In the genomic region with DNA sequence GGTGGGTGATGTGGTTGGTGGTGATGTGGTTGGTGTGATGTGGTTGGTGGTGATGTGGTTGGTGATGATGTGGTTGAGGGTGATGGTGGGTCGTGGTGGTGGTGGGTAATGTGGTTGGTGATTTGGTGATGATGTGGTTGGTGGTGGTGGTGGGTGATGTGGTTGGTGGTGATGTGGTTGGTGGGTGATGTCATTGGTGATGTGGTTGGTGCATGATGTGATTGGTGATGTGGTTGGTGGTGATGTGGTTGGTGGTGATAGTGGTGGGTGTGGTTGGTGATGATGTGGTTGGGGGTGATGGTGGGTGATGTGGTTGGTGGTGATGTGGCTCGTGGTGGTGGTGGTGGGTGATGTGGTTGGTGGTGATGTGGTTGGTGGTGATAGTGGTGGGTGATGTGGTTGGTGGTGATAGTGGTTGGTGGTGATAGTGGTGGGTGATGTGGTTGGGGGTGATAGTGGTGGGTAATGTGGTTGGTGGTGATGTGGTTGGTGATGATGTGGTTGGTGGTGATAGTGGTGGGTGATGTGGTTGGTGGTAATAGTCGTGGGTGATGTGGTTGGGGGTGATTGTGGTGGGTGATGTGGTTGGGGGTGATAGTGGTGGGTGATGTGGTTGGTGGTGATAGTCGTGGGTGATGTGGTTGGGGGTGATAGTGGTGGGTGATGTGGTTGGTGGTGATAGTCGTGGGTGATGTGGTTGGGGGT, we compare ENCODE assay signal across 6 cellular contexts. TPM values are rescaled to one million over a fixed set of nuclear protein-coding genes. Genes with fewer than 3 reads are reported as not detected.
DNase-seq lines count a peak whose midpoint lies in the region; ATAC-seq, FAIRE-seq and TF ChIP-seq lines count a peak whose summit lies in the region.
"Not testable (repeated sequence)": the region's sequence is repeated elsewhere in the genome, so short reads cannot be mapped to it uniquely, and the experiment has no call there.

No MANE protein-coding gene starts in this region.

- not testable (repeated sequence) for H2BK20ac ChIP-seq in H9 (ENCODE audit: low read depth, low read length, poor library complexity, severe bottlenecking)

- H3K36me3 Mint-ChIP-seq in H9 (ENCODE audit: insufficient read depth in 1 of 3, low read depth in 3 of 3); activated CD4-positive, alpha-beta T cell treated with anti-CD3 and anti-CD28 coated beads, Interleukin-2, amount 10 ng/mL, durations not matched to agents 24 days and 14 days (ENCODE audit: low read depth); activated T-cell treated with anti-CD3 and anti-CD28 coated beads, Interleukin-2, amount 50 U/mL, for 24 hours (ENCODE audit: low read depth); immature natural killer cell: not testable (repeated sequence)

- not testable (repeated sequence) for H3K56ac ChIP-seq in H9 (ENCODE audit: insufficient read length, low read depth, low read length)

- not testable (repeated sequence) for H3K9me3 Mint-ChIP-seq in H9; activated CD4-positive, alpha-beta T cell treated with anti-CD3 and anti-CD28 coated beads, Interleukin-2, amount 10 ng/mL, durations not matched to agents 24 days and 14 days; activated T-cell treated with anti-CD3 and anti-CD28 coated beads, Interleukin-2, amount 50 U/mL, for 24 hours; immature natural killer cell

- not testable (repeated sequence) for H3K27me3 Mint-ChIP-seq in H9 (ENCODE audit: low read depth)
- peaks cover 15% of the 10 kb centered on the region for H3K27me3 Mint-ChIP-seq in activated CD4-positive, alpha-beta T cell treated with anti-CD3 and anti-CD28 coated beads, Interleukin-2, amount 10 ng/mL, durations not matched to agents 24 days and 14 days
- H3K27me3 Mint-ChIP-seq in activated T-cell treated with anti-CD3 and anti-CD28 coated beads, Interleukin-2, amount 50 U/mL, for 24 hours = peaks cover 26% of the 10 kb centered on the region
- H3K27me3 Mint-ChIP-seq in immature natural killer cell (ENCODE audit: low read depth in 3 of 3) = peaks cover 10 to 16% (median 15%) of the 10 kb centered on the region in 3 donors

- not testable (repeated sequence) for TF ChIP-seq CTCF in H9 (conservative IDR thresholded peaks at IDR 0.05); GM12878 (IDR thresholded peaks at IDR 0.05 in 2 of 3, conservative IDR thresholded peaks at IDR 0.05 in 1 of 3; ENCODE audit: control insufficient read depth in 2 of 3, extremely low read depth in 1 of 3, insufficient read depth in 1 of 3, low read depth in 3 of 3, low read length in 3 of 3)

- H2BK120ac ChIP-seq in H9 (ENCODE audit: low read depth, low read length, poor library complexity, severe bottlenecking); trophoblast cell (ENCODE audit: insufficient read depth, low read length, poor library complexity): not testable (repeated sequence)

- H2AFZ ChIP-seq in H9 (ENCODE audit: low read length); GM12878 (ENCODE audit: control insufficient read depth, low read depth, low read length); trophoblast cell (ENCODE audit: insufficient read depth, low read length, poor library complexity): not testable (repeated sequence)

- BruUV-seq in GM12878 (replicated peaks; lab: Mats Ljungman, UMichigan) = not testable (repeated sequence)

- H3K79me2 ChIP-seq in H9 (ENCODE audit: insufficient read depth, low read length); GM12878 (ENCODE audit: control insufficient read depth, insufficient read depth, low read length); trophoblast cell (ENCODE audit: control insufficient read depth, insufficient read depth, low read length, poor library complexity): not testable (repeated sequence)

- CTCF ChIA-PET in GM12878 (lab: Yijun Ruan, JAX) = not testable (repeated sequence)

- H4K12ac ChIP-seq in trophoblast cell (ENCODE audit: low read depth, low read length) = not testable (repeated sequence)

- H3K23ac ChIP-seq in H9 (ENCODE audit: insufficient read length, low read depth, low read length); trophoblast cell (ENCODE audit: low read length): not testable (repeated sequence)

- not testable (repeated sequence) for TF ChIP-seq POLR2A in GM12878 (IDR thresholded peaks at IDR 0.05; ENCODE audit: low read depth, low read length)

- not testable (repeated sequence) for H3K27me3 ChIP-seq in H9 (ENCODE audit: insufficient read depth, low read length); GM12878 (replicated peaks in 1 of 2; ENCODE audit: control insufficient read depth in 2 of 2, insufficient read depth in 2 of 2, low read length in 1 of 2); trophoblast cell (ENCODE audit: insufficient read depth, low read length)

- H3K4me1 Mint-ChIP-seq in H9; activated CD4-positive, alpha-beta T cell treated with anti-CD3 and anti-CD28 coated beads, Interleukin-2, amount 10 ng/mL, durations not matched to agents 24 days and 14 days; immature natural killer cell: not testable (repeated sequence)
- peaks cover 12% of the 10 kb centered on the region for H3K4me1 Mint-ChIP-seq in activated T-cell treated with anti-CD3 and anti-CD28 coated beads, Interleukin-2, amount 50 U/mL, for 24 hours (ENCODE audit: low read depth)

- H3K9me3 ChIP-seq in H9 (ENCODE audit: control insufficient read depth, low read depth, low read length); GM12878 (replicated peaks; ENCODE audit: control insufficient read depth, insufficient read depth, low read length): not testable (repeated sequence)
- peaks cover 14% of the 10 kb centered on the region for H3K9me3 ChIP-seq in trophoblast cell (ENCODE audit: insufficient read depth, low read depth, low read length)

- H3K4ac ChIP-seq in H9 (ENCODE audit: low read depth, low read length); trophoblast cell (ENCODE audit: low read depth, low read length): not testable (repeated sequence)

- not testable (repeated sequence) for H4K20me1 ChIP-seq in H9 (ENCODE audit: control insufficient read depth, insufficient read depth, insufficient read length); GM12878 (ENCODE audit: control insufficient read depth, insufficient read depth)

- H3K27ac ChIP-seq in H9 (ENCODE audit: insufficient read length, low read depth, low read length); GM12878 (ENCODE audit: control insufficient read depth, insufficient read depth); trophoblast cell (ENCODE audit: low read depth, low read length): not testable (repeated sequence)

- TF ChIP-seq RAD21 in GM12878 (IDR thresholded peaks at IDR 0.05; ENCODE audit: insufficient read depth, low read depth, low read length) = not testable (repeated sequence)

- POLR2A ChIA-PET in GM12878 (lab: Charles Lee) = not testable (repeated sequence)

- RAD21 ChIA-PET in GM12878 (lab: Charles Lee; ENCODE audit: unreplicated experiment) = not testable (repeated sequence)

- DNase-seq in H9; GM12878 (ENCODE audit: low read depth, low spot score); trophoblast cell: not testable (repeated sequence)
- DNase-seq in activated CD4-positive, alpha-beta T cell treated with anti-CD3 and anti-CD28 coated beads, Interleukin-2, amount 10 ng/mL, durations not matched to agents 24 days and 14 days = peak; percentile 71
- DNase-seq in activated T-cell treated with anti-CD3 and anti-CD28 coated beads, Interleukin-2, amount 50 U/mL, for 24 hours = peak; percentile 46
- peak in 2 of 3 donors; percentile 17 to 31 for DNase-seq in immature natural killer cell

- in situ Hi-C loops in GM12878 (cut with MboI) = not testable (repeated sequence)

- not testable (repeated sequence) for H3K27ac Mint-ChIP-seq in H9; activated CD4-positive, alpha-beta T cell treated with anti-CD3 and anti-CD28 coated beads, Interleukin-2, amount 10 ng/mL, durations not matched to agents 24 days and 14 days; activated T-cell treated with anti-CD3 and anti-CD28 coated beads, Interleukin-2, amount 50 U/mL, for 24 hours; immature natural killer cell

- not testable (repeated sequence) for H2BK12ac ChIP-seq in H9 (ENCODE audit: insufficient read length, low read depth, low read length); trophoblast cell (ENCODE audit: low read length)

- not testable (repeated sequence) for H3K4me2 ChIP-seq in H9 (ENCODE audit: insufficient read depth, insufficient read length, low read length); GM12878 (ENCODE audit: control insufficient read depth, insufficient read depth); trophoblast cell (ENCODE audit: low read length)

- not testable (repeated sequence) for H4K91ac ChIP-seq in H9 (ENCODE audit: insufficient read length, low read depth, low read length); trophoblast cell (ENCODE audit: low read depth, low read length)

- not testable (repeated sequence) for H2BK15ac ChIP-seq in H9 (ENCODE audit: low read depth, low read length)

- not testable (repeated sequence) for H4K8ac ChIP-seq in H9 (replicated peaks; ENCODE audit: insufficient read length, low read depth, low read length); trophoblast cell (ENCODE audit: low read depth, low read length)

- not testable (repeated sequence) for H3K36me3 ChIP-seq in GM12878 (ENCODE audit: control insufficient read depth in 2 of 2, insufficient read depth in 2 of 2, low read length in 1 of 2); trophoblast cell (ENCODE audit: control insufficient read depth in 1 of 2, insufficient read depth in 2 of 2, low read length in 2 of 2)

- H2BK5ac ChIP-seq in H9 (ENCODE audit: insufficient read length, low read length); trophoblast cell (ENCODE audit: low read depth, low read length, poor library complexity): not testable (repeated sequence)

- FAIRE-seq in GM12878 (lab: Jason Lieb, UNC) = not testable (repeated sequence)

- not testable (repeated sequence) for H2AK5ac ChIP-seq in H9 (ENCODE audit: insufficient read length, low read length); trophoblast cell (ENCODE audit: low read length)

- not testable (repeated sequence) for H3K9ac ChIP-seq in H9 (ENCODE audit: extremely low read depth, insufficient read length, low read length); GM12878 (ENCODE audit: control insufficient read depth, insufficient read depth, low read length); trophoblast cell (ENCODE audit: low read length)

- H3K79me1 ChIP-seq in H9 (ENCODE audit: insufficient read depth, low read depth, low read length, poor library complexity, severe bottlenecking) = not testable (repeated sequence)
- peaks cover 12% of the 10 kb centered on the region for H3K79me1 ChIP-seq in trophoblast cell (ENCODE audit: low read length)

- intact Hi-C loops in activated CD4-positive, alpha-beta T cell treated with anti-CD3 and anti-CD28 coated beads, Interleukin-2, amount 10 ng/mL, durations not matched to agents 24 days and 14 days (cut with micrococcal nuclease); GM12878 (cut with micrococcal nuclease; ENCODE audit: unreplicated experiment): not testable (repeated sequence)

- SMC1A ChIA-PET in GM12878 (lab: Charles Lee; ENCODE audit: uncharacterized antibody, unreplicated experiment) = not testable (repeated sequence)

- not testable (repeated sequence) for TF ChIP-seq EP300 in GM12878 (IDR thresholded peaks at IDR 0.05; ENCODE audit: borderline replicate concordance in 1 of 2, control insufficient read depth in 1 of 2, low read depth in 2 of 2, low read length in 2 of 2)

- not testable (repeated sequence) for H3K14ac ChIP-seq in H9 (ENCODE audit: insufficient read depth, low read length); trophoblast cell (ENCODE audit: low read length)

- peak overlapping the region; percentile 13 for H3K18ac ChIP-seq in H9 (ENCODE audit: insufficient read length, low read depth, low read length)
- H3K18ac ChIP-seq in trophoblast cell (ENCODE audit: low read length) = not testable (repeated sequence)

- not testable (repeated sequence) for H3T11ph ChIP-seq in H9 (ENCODE audit: low read length)

- ATAC-seq in GM12878 = not testable (repeated sequence)

- not testable (repeated sequence) for H3K4me3 Mint-ChIP-seq in H9; activated CD4-positive, alpha-beta T cell treated with anti-CD3 and anti-CD28 coated beads, Interleukin-2, amount 10 ng/mL, durations not matched to agents 24 days and 14 days; activated T-cell treated with anti-CD3 and anti-CD28 coated beads, Interleukin-2, amount 50 U/mL, for 24 hours; immature natural killer cell

- not testable (repeated sequence) for H3K4me1 ChIP-seq in H9 (ENCODE audit: insufficient read depth, low read length); GM12878 (ENCODE audit: control insufficient read depth, insufficient read depth, low read length)
- peaks cover 8 to 12% of the 10 kb centered on the region in 2 experiments for H3K4me1 ChIP-seq in trophoblast cell (ENCODE audit: control insufficient read depth in 1 of 2, insufficient read depth in 2 of 2, low read length in 2 of 2)

- H4K5ac ChIP-seq in H9 (ENCODE audit: insufficient read length, low read depth, low read length) = not testable (repeated sequence)

- H3K4me3 ChIP-seq in GM12878 = not testable (repeated sequence)
- peak overlapping the region; percentile 58 for H3K4me3 ChIP-seq in trophoblast cell (ENCODE audit: low read depth, low read length)

- WGBS in H9 (ENCODE audit: extremely low coverage, insufficient read length, low lambda C conversion rate) = no CpG with 5 or more reads among the region's 5 CpGs
- WGBS in GM12878 (ENCODE audit: insufficient coverage, insufficient replicate concordance, low lambda C conversion rate, missing lambda C conversion rate) = 2% methylated on average over 5 of the region's 5 CpGs
- WGBS in trophoblast cell (ENCODE audit: extremely low coverage, insufficient coverage, insufficient read length) = no CpG with 5 or more reads among the region's 5 CpGs

- not testable (repeated sequence) for H3K23me2 ChIP-seq in H9 (ENCODE audit: insufficient read length, low read depth, low read length, poor library complexity, severe bottlenecking)

RNA-seq across cellular contexts. Expression of a gene that starts 30.6 kb away (rescaled TPM):
- 1.7 and 3.1 TPM in 2 replicates for total RNA-seq in H9 (2021)
- 0.05 TPM in 1 of 2 replicates, not detected in the other for total RNA-seq in activated CD4-positive, alpha-beta T cell treated with anti-CD3 and anti-CD28 coated beads, Interleukin-2, amount 10 ng/mL, durations not matched to agents 24 days and 14 days
- 0.32 and 0.84 TPM in 2 replicates for total RNA-seq in GM12878 (2013; cell fraction: nucleolus; rRNA removed)
- total RNA-seq in GM12878 (2014; rRNA removed) = under 0.01 TPM in 1 of 2 replicates, not detected in the other
- total RNA-seq in GM12878 (2014; rRNA removed; fragmentation: Illumina TruSeq; extraction: Trizol) = not detected in 2 replicates
- 0.10 and 0.45 TPM in 2 replicates for total RNA-seq in GM12878 (2021)
- polyA plus RNA-seq in GM12878 (2011; ENCODE audit: low read depth) = not detected
- 0.12 TPM in 1 of 2 replicates, not detected in the other for polyA plus RNA-seq in GM12878 (2011; rRNA removed)
- polyA plus RNA-seq in GM12878 (2011; cell fraction: cytosol; rRNA removed) = 0.01 and 0.07 TPM in 2 replicates
- 0.32 and 0.75 TPM in 2 replicates for polyA plus RNA-seq in GM12878 (2011; cell fraction: nucleus; rRNA removed)
- polyA plus RNA-seq in GM12878 (2012) = 0.03 and 0.07 TPM in 2 replicates
- polyA plus RNA-seq in GM12878 (2014; fragmentation: Illumina TruSeq; extraction: Trizol) = not detected in 2 replicates
- not detected for polyA plus RNA-seq in GM12878 (2014; fragmentation: Nextera tagmentation; extraction: Ambion mirVana)
- polyA plus RNA-seq in GM12878 (2014; rRNA removed) = 0.03 TPM in 2 replicates
- under 1 TPM in 1 of 2 experiments, not detected in 1; 0.14 TPM for polyA plus RNA-seq in GM12878 (2016; fragmentation: Nextera tagmentation; extraction: Ambion mirVana)
- 0.10 TPM in 1 of 2 replicates, not detected in the other for polyA minus RNA-seq in GM12878 (2011; rRNA and poly(A)+ RNA removed)
- polyA minus RNA-seq in GM12878 (2011; cell fraction: cytosol; rRNA and poly(A)+ RNA removed) = not detected in 2 replicates
- polyA minus RNA-seq in GM12878 (2011; cell fraction: nucleus; rRNA and poly(A)+ RNA removed) = 0.48 and 0.67 TPM in 2 replicates
- polyA plus RNA-seq in immature natural killer cell = under 1 TPM in 1 of 3 donors, not detected in 2; 0.02 TPM
- 2.8 and 3.1 TPM in 2 replicates for polyA plus RNA-seq in trophoblast cell (2013)
